In genomic region chr11:84780689-84781293, GRCh38 we compare ENCODE assay signal across 8 cellular contexts.
DNase-seq lines count a peak whose midpoint lies in the region; TF ChIP-seq lines count a peak whose summit lies in the region.

No MANE protein-coding gene starts in this region.

- CTCF ChIA-PET in MCF 10A (lab: Yijun Ruan, JAX), result interaction anchor here (0.7 to 1.7 kb wide), 8 partner anchors 18 to 811 kb away, joined by 3 to 8 read pairs (median 4); no protein-coding TSS in a partner anchor

- DNase-seq in NCI-H2196 (lab: John Stamatoyannopoulos, UW; ENCODE audit: unreplicated experiment), result peak; percentile 4
- DNase-seq in NCI-H2196 treated with DMSO at 0.1 percent for 48 hours (lab: John Stamatoyannopoulos, UW; ENCODE audit: unreplicated experiment), result no peak
- DNase-seq in NCI-H1105 treated with DMSO at 0.1 percent for 48 hours (lab: John Stamatoyannopoulos, UW), result peak; percentile 26
- peak; percentile 24 for DNase-seq in MCF 10A (ENCODE audit: unreplicated experiment)
- DNase-seq in midbrain (lab: John Stamatoyannopoulos, UW), result peak; percentile 16
- DNase-seq in activated CD4-positive, alpha-beta T cell treated with anti-CD3 and anti-CD28 coated beads for 4 hours, result no peak
- no peak for DNase-seq in activated naive CD4-positive, alpha-beta T cell (lab: John Stamatoyannopoulos, UW)
- DNase-seq in T-helper 2 cell, result no peak

- H3K27ac Mint-ChIP-seq in MCF 10A (ENCODE audit: low read depth, unreplicated experiment), result no peak overlapping the region

- no peaks in the 10 kb centered on the region for H3K9me3 Mint-ChIP-seq in MCF 10A (ENCODE audit: unreplicated experiment)

- peak; percentile 37 for TF ChIP-seq CTCF in MCF 10A (IDR thresholded peaks at IDR 0.05; ENCODE audit: unreplicated experiment)

- POLR2A ChIA-PET in MCF 10A (lab: Yijun Ruan, JAX), result interaction anchor here (0.7 kb wide), 1 partner anchor 14 kb away, joined by 3 read pairs; no protein-coding TSS in a partner anchor

- no TSS peak for BruUV-seq in MCF 10A (replicated peaks; lab: Mats Ljungman, UMichigan)

- peaks cover 64% of the 10 kb centered on the region for H3K27me3 Mint-ChIP-seq in MCF 10A (ENCODE audit: insufficient read depth, unreplicated experiment)

- no peaks in the 10 kb centered on the region for H3K4me1 Mint-ChIP-seq in MCF 10A (ENCODE audit: insufficient read depth, unreplicated experiment)

- H3K4me3 Mint-ChIP-seq in MCF 10A (ENCODE audit: unreplicated experiment), result no peak overlapping the region

- no peaks in the 10 kb centered on the region for H3K36me3 Mint-ChIP-seq in MCF 10A (ENCODE audit: insufficient read depth, unreplicated experiment)

- intact Hi-C loops in MCF 10A (cut with micrococcal nuclease), result loop anchor here (1.0 kb wide), 1 partner anchor 810 kb away; no protein-coding TSS in a partner anchor

Comparison
In these comparisons a context has a peak if more than half of its experiments do, and no peak if none do; other contexts are left out.
1. DNase-seq: peak in NCI-H2196 (single experiment), NCI-H1105 treated with DMSO at 0.1 percent for 48 hours (single experiment), MCF 10A (single experiment) and midbrain (single experiment); none in NCI-H2196 treated with DMSO at 0.1 percent for 48 hours (single experiment), activated CD4-positive, alpha-beta T cell treated with anti-CD3 and anti-CD28 coated beads for 4 hours (0 of 2), activated naive CD4-positive, alpha-beta T cell (0 of 4) and T-helper 2 cell (0 of 5).